ENCODE assay signal across 12 cellular contexts in the genomic region with DNA sequence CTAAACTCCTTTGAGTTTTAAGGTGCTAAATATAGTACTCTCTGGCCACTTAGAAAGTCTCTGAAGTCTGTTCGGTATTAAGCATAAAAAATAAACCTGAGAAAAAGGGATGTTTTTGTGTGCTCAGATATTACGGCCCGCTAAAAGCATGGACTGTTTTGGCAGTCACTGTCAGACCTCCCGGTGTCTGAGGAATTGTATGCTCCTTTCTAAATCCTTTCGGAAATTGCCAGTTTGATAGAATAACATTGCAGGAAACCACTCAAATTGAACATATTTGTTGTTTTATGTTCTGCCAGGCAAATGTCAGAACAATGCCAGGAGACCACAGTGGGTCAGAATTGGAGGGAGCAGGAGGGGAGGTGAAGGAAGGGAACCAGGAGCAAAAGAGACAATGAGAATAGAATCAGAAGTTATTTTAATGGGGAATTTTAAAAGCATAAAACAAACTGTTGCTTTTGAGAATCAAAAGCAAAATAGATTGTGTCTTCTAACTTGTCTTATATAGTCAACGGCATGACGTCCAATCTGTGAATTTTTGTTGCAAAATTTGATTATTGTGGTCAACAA.
DNase-seq lines count a peak whose midpoint lies in the region; ATAC-seq and TF ChIP-seq lines count a peak whose summit lies in the region.
"Had no signal": no experiment of that assay in that cellular context is flagged by ENCODE, and none has a peak within 500 bp of the region (broad histone marks: within the 10 kb centered on the region; RNA-seq: fewer than 3 reads in every experiment).

No MANE protein-coding gene starts in this region.

- H3K27ac ChIP-seq in SJSA1: peak overlapping the region; percentile 93
- H3K27ac ChIP-seq: cardiac muscle cell had no signal

- H3K36me3 ChIP-seq in SJSA1: no peaks in the 10 kb centered on the region
- H3K36me3 ChIP-seq: cardiac muscle cell had no signal

- no peaks in the 10 kb centered on the region for H3K9me3 ChIP-seq in SJSA1 (replicated peaks)

- no peak for TF ChIP-seq CTCF in fibroblast of mammary gland (conservative IDR thresholded peaks at IDR 0.05; ENCODE audit: control insufficient read depth, insufficient read depth, low read depth, low read length)
- TF ChIP-seq CTCF in progenitor cell of endocrine pancreas (IDR thresholded peaks at IDR 0.05; ENCODE audit: unreplicated experiment): no peak

- no peak for ATAC-seq in GM19035 (IDR thresholded peaks at IDR 0.05; ENCODE audit: unreplicated experiment)

- H3K27me3 ChIP-seq in SJSA1 (replicated peaks): no peaks in the 10 kb centered on the region
- H3K27me3 ChIP-seq: cardiac muscle cell had no signal

- H3K4me3 ChIP-seq in SJSA1: no peak overlapping the region
- peak overlapping the region; percentile 23 for H3K4me3 ChIP-seq in fibroblast of mammary gland (ENCODE audit: control insufficient read depth, low read depth, low read length)
- H3K4me3 ChIP-seq: cardiac muscle cell had no signal

- peak overlapping the region; percentile 57 for H3K27ac Mint-ChIP-seq in progenitor cell of endocrine pancreas
- no peak overlapping the region for H3K27ac Mint-ChIP-seq in activated T-cell treated with anti-CD3 and anti-CD28 coated beads, Interleukin-2, amount 50 U/mL, for 24 hours
- H3K27ac Mint-ChIP-seq: activated CD4-positive, alpha-beta memory T cell treated with anti-CD3 and anti-CD28 coated beads for 36 hours; CD8-positive, alpha-beta memory T cell had no signal

- H3K4me1 ChIP-seq in SJSA1 (replicated peaks): peaks cover 52% of the 10 kb centered on the region

- in situ Hi-C loops in ACHN (cut with HindIII; ENCODE audit: low pct_ligation_motif_present, low pct_unique_long_range_greater_than_20kb, low sequenced_read_pairs): no loop called here

- DNase-seq in AG20443 (ENCODE audit: low spot score) (peak; percentile 27), SJSA1 (ENCODE audit: low read depth in 1 of 2, low spot score in 2 of 2) (peak; percentile 89 to 99), fibroblast of mammary gland (ENCODE audit: low read depth) (peak; percentile 69), progenitor cell of endocrine pancreas (ENCODE audit: low spot score, unreplicated experiment) (no peak), ACHN (no peak)
- DNase-seq in activated T-cell treated with anti-CD3 and anti-CD28 coated beads, Interleukin-2, amount 50 U/mL, for 24 hours: no peak
- DNase-seq in activated naive CD4-positive, alpha-beta T cell (lab: John Stamatoyannopoulos, UW): no peak
- DNase-seq: activated CD4-positive, alpha-beta memory T cell treated with anti-CD3 and anti-CD28 coated beads for 36 hours; CD8-positive, alpha-beta memory T cell; stimulated activated CD4-positive, alpha-beta T cell treated with anti-CD3 and anti-CD28 coated beads, Interleukin-2, amount 100 ng/mL, for 24 hours had no signal

- no peak overlapping the region for H3K4me3 Mint-ChIP-seq in progenitor cell of endocrine pancreas (ENCODE audit: low read depth)
- no peak overlapping the region for H3K4me3 Mint-ChIP-seq in activated T-cell treated with anti-CD3 and anti-CD28 coated beads, Interleukin-2, amount 50 U/mL, for 24 hours
- H3K4me3 Mint-ChIP-seq: activated CD4-positive, alpha-beta memory T cell treated with anti-CD3 and anti-CD28 coated beads for 36 hours; CD8-positive, alpha-beta memory T cell had no signal

- peaks cover 29% of the 10 kb centered on the region for H3K4me1 Mint-ChIP-seq in progenitor cell of endocrine pancreas (ENCODE audit: low read depth)
- H3K4me1 Mint-ChIP-seq in activated T-cell treated with anti-CD3 and anti-CD28 coated beads, Interleukin-2, amount 50 U/mL, for 24 hours (ENCODE audit: low read depth): no peaks in the 10 kb centered on the region
- H3K4me1 Mint-ChIP-seq: CD8-positive, alpha-beta memory T cell had no signal

- H3K9me3 Mint-ChIP-seq in progenitor cell of endocrine pancreas (ENCODE audit: low read depth): no peaks in the 10 kb centered on the region
- H3K9me3 Mint-ChIP-seq in activated T-cell treated with anti-CD3 and anti-CD28 coated beads, Interleukin-2, amount 50 U/mL, for 24 hours: no peaks in the 10 kb centered on the region
- H3K9me3 Mint-ChIP-seq: CD8-positive, alpha-beta memory T cell had no signal

- H3K36me3 Mint-ChIP-seq in progenitor cell of endocrine pancreas (ENCODE audit: insufficient read depth): no peaks in the 10 kb centered on the region
- no peaks in the 10 kb centered on the region for H3K36me3 Mint-ChIP-seq in activated T-cell treated with anti-CD3 and anti-CD28 coated beads, Interleukin-2, amount 50 U/mL, for 24 hours (ENCODE audit: low read depth)
- H3K36me3 Mint-ChIP-seq: activated CD4-positive, alpha-beta memory T cell treated with anti-CD3 and anti-CD28 coated beads for 36 hours; CD8-positive, alpha-beta memory T cell had no signal

- no peaks in the 10 kb centered on the region for H3K27me3 Mint-ChIP-seq in progenitor cell of endocrine pancreas
- H3K27me3 Mint-ChIP-seq in activated T-cell treated with anti-CD3 and anti-CD28 coated beads, Interleukin-2, amount 50 U/mL, for 24 hours: no peaks in the 10 kb centered on the region
- H3K27me3 Mint-ChIP-seq: activated CD4-positive, alpha-beta memory T cell treated with anti-CD3 and anti-CD28 coated beads for 36 hours; CD8-positive, alpha-beta memory T cell had no signal

Comparison
In these comparisons a context has a peak if more than half of its experiments do, and no peak if none do; other contexts are left out.
1. DNase-seq: peak in AG20443 (single experiment), SJSA1 (2 of 2) and fibroblast of mammary gland (single experiment); none in progenitor cell of endocrine pancreas (single experiment), ACHN (single experiment), activated T-cell treated with anti-CD3 and anti-CD28 coated beads, Interleukin-2, amount 50 U/mL, for 24 hours (single experiment) and activated naive CD4-positive, alpha-beta T cell (0 of 4).